Comparison of ENCODE assay signal across 9 cellular contexts in the genomic region with DNA sequence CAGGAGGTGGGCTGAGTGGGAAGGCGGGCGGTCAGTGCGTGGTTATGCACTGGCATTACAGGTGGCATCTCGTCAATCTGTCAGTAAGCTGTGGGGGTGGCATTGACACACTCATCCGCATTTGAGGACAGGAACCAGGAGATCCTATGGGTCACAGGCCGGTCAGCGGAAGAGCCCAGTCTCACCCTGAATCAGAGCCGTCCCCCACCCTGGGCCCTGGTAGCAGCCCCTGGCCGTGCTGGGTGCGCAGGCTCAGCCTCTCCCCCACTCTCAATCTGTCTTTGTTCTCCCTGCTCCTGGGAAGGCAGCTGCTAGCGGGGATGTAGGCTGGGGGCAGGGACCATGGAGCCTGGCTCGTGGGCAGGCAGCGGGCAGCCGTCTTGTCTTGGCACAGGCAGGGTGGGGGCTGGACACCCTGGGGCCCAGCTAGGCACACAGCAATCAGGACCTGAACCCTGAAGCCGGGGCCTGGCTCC. TPM values are rescaled to one million over a fixed set of nuclear protein-coding genes. Genes with fewer than 3 reads are reported as not detected.
DNase-seq lines count a peak whose midpoint lies in the region; ATAC-seq and TF ChIP-seq lines count a peak whose summit lies in the region.
"Had no signal": no experiment of that assay in that cellular context is flagged by ENCODE, and none has a peak within 500 bp of the region (broad histone marks: within the 10 kb centered on the region; RNA-seq: fewer than 3 reads in every experiment).

No MANE protein-coding gene starts in this region.

- H3K27ac Mint-ChIP-seq in CD8-positive, alpha-beta T cell: peak overlapping the region; percentile 94

- H3K4me3 Mint-ChIP-seq in CD8-positive, alpha-beta T cell: peak overlapping the region; percentile 43

- no peak overlapping the region for H4K8ac ChIP-seq in trophoblast cell (ENCODE audit: low read depth, low read length)

- no CpG with 5 or more reads among the region's 15 CpGs for WGBS in trophoblast cell (ENCODE audit: extremely low coverage, insufficient coverage, insufficient read length)

- H3K27me3 Mint-ChIP-seq in CD8-positive, alpha-beta T cell (ENCODE audit: low read depth): no peaks in the 10 kb centered on the region

- H3K4me1 ChIP-seq in CD8-positive, alpha-beta T cell (ENCODE audit: insufficient read depth, low read length): peaks cover 63% of the 10 kb centered on the region
- H3K4me1 ChIP-seq in trophoblast cell (ENCODE audit: control insufficient read depth in 1 of 2, insufficient read depth in 2 of 2, low read length in 2 of 2): peaks cover 28 to 46% of the 10 kb centered on the region in 2 experiments

- H3K36me3 ChIP-seq in CD8-positive, alpha-beta T cell (ENCODE audit: insufficient read depth, low read length): no peaks in the 10 kb centered on the region
- peaks cover 57 to 73% of the 10 kb centered on the region in 2 experiments for H3K36me3 ChIP-seq in trophoblast cell (ENCODE audit: control insufficient read depth in 1 of 2, insufficient read depth in 2 of 2, low read length in 2 of 2)

- H4K91ac ChIP-seq in trophoblast cell (ENCODE audit: low read depth, low read length): no peak overlapping the region

- no peak for ATAC-seq in CD8-positive, alpha-beta T cell
- no peak for ATAC-seq in GM19455 (IDR thresholded peaks at IDR 0.05; ENCODE audit: unreplicated experiment)

- no peaks in the 10 kb centered on the region for H3K27me3 ChIP-seq in CD8-positive, alpha-beta T cell (ENCODE audit: insufficient read depth, low read length)
- H3K27me3 ChIP-seq in dorsolateral prefrontal cortex: no peaks in the 10 kb centered on the region
- no peaks in the 10 kb centered on the region for H3K27me3 ChIP-seq in trophoblast cell (ENCODE audit: insufficient read depth, low read length)

- no peak for DNase-seq in CD8-positive, alpha-beta T cell
- DNase-seq in NCI-H2227 treated with DMSO at 0.1 percent for 48 hours (lab: John Stamatoyannopoulos, UW) (peak; percentile 5), dorsolateral prefrontal cortex (peak; percentile 34 to 91 (median 88)), trophoblast cell (no peak), NAMALWA (ENCODE audit: low spot score) (no peak), HuH-7 (ENCODE audit: low spot score) (no peak), NCI-H2029 treated with DMSO at 0.1 percent for 48 hours (lab: John Stamatoyannopoulos, UW) (no peak)

- intact Hi-C loops in CD8-positive, alpha-beta T cell (cut with DNase I, micrococcal nuclease): loop anchor here in 1 of 2 experiments (2.0 kb wide), 1 partner anchor 16 kb away; no protein-coding TSS in a partner anchor
- intact Hi-C loops in dorsolateral prefrontal cortex (cut with DNase I): no loop called here

- peaks cover 12% of the 10 kb centered on the region for H3K79me1 ChIP-seq in trophoblast cell (ENCODE audit: low read length)

- H3K4ac ChIP-seq in trophoblast cell (ENCODE audit: low read depth, low read length): peak overlapping the region; percentile 38

- no peaks in the 10 kb centered on the region for H3K36me3 Mint-ChIP-seq in CD8-positive, alpha-beta T cell

- no peak overlapping the region for H2AK5ac ChIP-seq in trophoblast cell (ENCODE audit: low read length)

- H3K9me3 ChIP-seq in CD8-positive, alpha-beta T cell (ENCODE audit: low read length): no peaks in the 10 kb centered on the region
- H3K9me3 ChIP-seq in trophoblast cell (ENCODE audit: insufficient read depth, low read depth, low read length): no peaks in the 10 kb centered on the region

- peaks cover 51% of the 10 kb centered on the region for H3K79me2 ChIP-seq in trophoblast cell (ENCODE audit: control insufficient read depth, insufficient read depth, low read length, poor library complexity)

- no peak overlapping the region for H3K23ac ChIP-seq in trophoblast cell (ENCODE audit: low read length)

- no peak overlapping the region for H2BK5ac ChIP-seq in trophoblast cell (ENCODE audit: low read depth, low read length, poor library complexity)

- no peaks in the 10 kb centered on the region for H3K9me3 Mint-ChIP-seq in CD8-positive, alpha-beta T cell

- H2BK12ac ChIP-seq in trophoblast cell (ENCODE audit: low read length): no peak overlapping the region

- CTCF ChIA-PET in CD8-positive, alpha-beta T cell (lab: Charles Lee): interaction anchor here (1.0 to 1.8 kb wide), 3 partner anchors 9 to 42 kb away, joined by 4 read pairs; no protein-coding TSS in a partner anchor

- H3K4me1 Mint-ChIP-seq in CD8-positive, alpha-beta T cell (ENCODE audit: low read depth): peaks cover 45% of the 10 kb centered on the region

- POLR2A ChIA-PET in CD8-positive, alpha-beta T cell (lab: Charles Lee): interaction anchor here (1.1 to 1.5 kb wide), 3 partner anchors 29 to 58 kb away, joined by 3 to 4 read pairs (median 4); partner anchors contain the start of gene SIVA1

- H3K14ac ChIP-seq in trophoblast cell (ENCODE audit: low read length): no peak overlapping the region

- peak overlapping the region; percentile 35 for H3K18ac ChIP-seq in trophoblast cell (ENCODE audit: low read length)

- H2AFZ ChIP-seq in trophoblast cell (ENCODE audit: insufficient read depth, low read length, poor library complexity): no peak overlapping the region

- no peak overlapping the region for H3K9ac ChIP-seq in trophoblast cell (ENCODE audit: low read length)

- peak overlapping the region; percentile 17 for H3K4me3 ChIP-seq in CD8-positive, alpha-beta T cell (ENCODE audit: low read depth, low read length)
- H3K4me3 ChIP-seq in dorsolateral prefrontal cortex (peak overlapping the region in 39 of 59 donors; percentile 2 to 97 (median 18)), trophoblast cell (ENCODE audit: low read depth, low read length) (no peak overlapping the region)
- H3K4me3 ChIP-seq: smooth muscle cell had no signal

- H2BK120ac ChIP-seq in trophoblast cell (ENCODE audit: insufficient read depth, low read length, poor library complexity): no peak overlapping the region

- H4K12ac ChIP-seq in trophoblast cell (ENCODE audit: low read depth, low read length): peak overlapping the region; percentile 9

- TF ChIP-seq CTCF in CD8-positive, alpha-beta T cell (IDR thresholded peaks at IDR 0.05): no peak
- TF ChIP-seq CTCF in dorsolateral prefrontal cortex (IDR thresholded peaks at IDR 0.05 in 54 of 56, conservative IDR thresholded peaks at IDR 0.05 in 2 of 56; ENCODE audit: low read depth in 1 of 56, partially characterized antibody in 56 of 56): peak in 8 of 56 donors; percentile 4 to 31 (median 16)

- no peak overlapping the region for H3K4me2 ChIP-seq in trophoblast cell (ENCODE audit: low read length)
- H3K4me2 ChIP-seq: smooth muscle cell had no signal

- peak overlapping the region; percentile 78 for H3K27ac ChIP-seq in CD8-positive, alpha-beta T cell (ENCODE audit: low read depth, low read length)
- H3K27ac ChIP-seq in dorsolateral prefrontal cortex (peak overlapping the region; percentile 88 to 99 (median 97)), trophoblast cell (ENCODE audit: low read depth, low read length) (no peak overlapping the region)

RNA-seq across cellular contexts. Expression of gene INF2, which starts 5.1 kb away (rescaled TPM):
- 10 to 100 TPM; 42.2 to 49.1 TPM for total RNA-seq in CD8-positive, alpha-beta T cell
- 100 to 1,000 TPM in 97 of 120 experiments, 10 to 100 TPM in 23; 69.5 to 290 (median 127) TPM for total RNA-seq in dorsolateral prefrontal cortex
- polyA plus RNA-seq in trophoblast cell (2013): 87.6 and 90.6 TPM in 2 replicates

RNA-seq across cellular contexts. Expression of gene ADSS1, which starts 29.5 kb away (rescaled TPM):
- 1 to 10 TPM; 2.4 to 3.5 TPM for total RNA-seq in CD8-positive, alpha-beta T cell
- total RNA-seq in dorsolateral prefrontal cortex: 10 to 100 TPM in 62 of 120 experiments, 1 to 10 TPM in 58; 4.2 to 28.9 (median 10.3) TPM
- polyA plus RNA-seq in trophoblast cell (2013): 2.9 and 3.4 TPM in 2 replicates

RNA-seq across cellular contexts. Expression of gene SIVA1, which starts 58.4 kb away (rescaled TPM):
- 100 to 1,000 TPM; 104 to 115 TPM for total RNA-seq in CD8-positive, alpha-beta T cell
- total RNA-seq in dorsolateral prefrontal cortex: 10 to 100 TPM; 23.3 to 52.5 (median 36.1) TPM
- polyA plus RNA-seq in trophoblast cell (2013): 88.0 and 93.0 TPM in 2 replicates

Comparison
In these comparisons a context has a peak if more than half of its experiments do, and no peak if none do; other contexts are left out.
1. DNase-seq: peak in NCI-H2227 treated with DMSO at 0.1 percent for 48 hours (single experiment) and dorsolateral prefrontal cortex (10 of 10); none in CD8-positive, alpha-beta T cell (0 of 7), trophoblast cell (0 of 2), NAMALWA (single experiment), HuH-7 (single experiment) and NCI-H2029 treated with DMSO at 0.1 percent for 48 hours (single experiment).